ENCODE assay signal across 1 cellular context in genomic region chr1:182200025-182200814, GRCh38.
TF ChIP-seq lines count a peak whose summit lies in the region.

No MANE protein-coding gene starts in this region.

TF ChIP-seq in K562, 482 proteins besides CTCF, POLR2A, EP300 and RAD21 (continued from another document and continues in another):
- TF ChIP-seq JUND (IDR thresholded peaks at IDR 0.05; ENCODE audit: borderline replicate concordance, low read depth, low read length) (peak; percentile 65; the same call in 1 of the 2 replicates), JUND (tag; IDR thresholded peaks at IDR 0.05; ENCODE audit: borderline replicate concordance, low read depth, low read length) (peak; percentile 64; the same call in 1 of the 3 replicates), ZNF140 (CRISPR knock-in tag; IDR thresholded peaks at IDR 0.05) (no peak), CREB1 (IDR thresholded peaks at IDR 0.05) (no peak; the same call in 1 of the 2 replicates), CREB1 (CRISPR knock-in tag; IDR thresholded peaks at IDR 0.05) (no peak), DIDO1 (tag; IDR thresholded peaks at IDR 0.05; ENCODE audit: low read depth) (no peak), SMARCA4 (IDR thresholded peaks at IDR 0.05) (peak; percentile 94), IRF9 (tag; IDR thresholded peaks at IDR 0.05) (peak; percentile 98), TSC22D4 (tag; IDR thresholded peaks at IDR 0.05) (no peak), ZNF232 (CRISPR knock-in tag; IDR thresholded peaks at IDR 0.05) (no peak), KLF10 (CRISPR knock-in tag; IDR thresholded peaks at IDR 0.05) (no peak), E2F5 (CRISPR knock-in tag; IDR thresholded peaks at IDR 0.05) (no peak), BMI1 (IDR thresholded peaks at IDR 0.05; ENCODE audit: low read length) (no peak), ZNF134 (CRISPR knock-in tag; conservative IDR thresholded peaks at IDR 0.05) (no peak), E2F8 (IDR thresholded peaks at IDR 0.05; ENCODE audit: low read depth, partially characterized antibody) (no peak), BHLHE40 (IDR thresholded peaks at IDR 0.05; ENCODE audit: low read length) (peak; percentile 69; the same call in 1 of the 2 replicates), ZBTB49 (CRISPR knock-in tag; IDR thresholded peaks at IDR 0.05; ENCODE audit: borderline replicate concordance) (no peak), MTA1 (IDR thresholded peaks at IDR 0.05; ENCODE audit: borderline replicate concordance) (peak; percentile 75), ASH1L (IDR thresholded peaks at IDR 0.05; ENCODE audit: borderline replicate concordance, low read depth, partially characterized antibody) (no peak), ZSCAN32 (CRISPR knock-in tag; IDR thresholded peaks at IDR 0.05) (no peak), FOXJ3 (CRISPR knock-in tag; IDR thresholded peaks at IDR 0.05) (no peak), IRF2 (CRISPR knock-in tag; IDR thresholded peaks at IDR 0.05) (no peak), ZNF165 (CRISPR knock-in tag; IDR thresholded peaks at IDR 0.05; ENCODE audit: borderline replicate concordance) (no peak), SAFB2 (IDR thresholded peaks at IDR 0.05; ENCODE audit: borderline replicate concordance, low read depth, low read length, severe bottlenecking) (no peak), DPF2 (IDR thresholded peaks at IDR 0.05) (peak; percentile 96), HDAC3 (IDR thresholded peaks at IDR 0.05; ENCODE audit: borderline replicate concordance, partially characterized antibody) (peak; percentile 83), SRF (CRISPR knock-in tag; IDR thresholded peaks at IDR 0.05) (no peak), POLR2G (IDR thresholded peaks at IDR 0.05; ENCODE audit: low read depth, low read length) (no peak), PHTF2 (CRISPR knock-in tag; IDR thresholded peaks at IDR 0.05) (no peak), CBFA2T2 (conservative IDR thresholded peaks at IDR 0.05) (peak; percentile 96), LCOR (CRISPR knock-in tag; IDR thresholded peaks at IDR 0.05) (no peak)
- TF ChIP-seq, protein P1, sequence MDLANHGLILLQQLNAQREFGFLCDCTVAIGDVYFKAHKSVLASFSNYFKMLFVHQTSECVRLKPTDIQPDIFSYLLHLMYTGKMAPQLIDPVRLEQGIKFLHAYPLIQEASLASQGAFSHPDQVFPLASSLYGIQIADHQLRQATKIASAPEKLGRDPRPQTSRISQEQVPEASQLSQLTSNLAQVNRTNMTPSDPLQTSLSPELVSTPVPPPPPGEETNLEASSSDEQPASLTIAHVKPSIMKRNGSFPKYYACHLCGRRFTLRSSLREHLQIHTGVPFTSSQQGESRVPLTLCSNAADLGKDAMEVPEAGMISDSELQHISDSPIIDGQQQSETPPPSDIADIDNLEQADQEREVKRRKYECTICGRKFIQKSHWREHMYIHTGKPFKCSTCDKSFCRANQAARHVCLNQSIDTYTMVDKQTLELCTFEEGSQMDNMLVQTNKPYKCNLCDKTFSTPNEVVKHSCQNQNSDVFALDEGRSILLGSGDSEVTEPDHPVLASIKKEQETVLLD (IDR thresholded peaks at IDR 0.05), result no peak
- TF ChIP-seq, protein P2, sequence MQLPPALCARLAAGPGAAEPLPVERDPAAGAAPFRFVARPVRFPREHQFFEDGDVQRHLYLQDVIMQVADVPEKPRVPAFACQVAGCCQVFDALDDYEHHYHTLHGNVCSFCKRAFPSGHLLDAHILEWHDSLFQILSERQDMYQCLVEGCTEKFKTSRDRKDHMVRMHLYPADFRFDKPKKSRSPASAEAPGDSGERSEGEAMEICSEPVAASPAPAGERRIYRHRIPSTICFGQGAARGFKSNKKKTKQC (CRISPR knock-in tag; IDR thresholded peaks at IDR 0.05), result no peak
- TF ChIP-seq, protein P3, sequence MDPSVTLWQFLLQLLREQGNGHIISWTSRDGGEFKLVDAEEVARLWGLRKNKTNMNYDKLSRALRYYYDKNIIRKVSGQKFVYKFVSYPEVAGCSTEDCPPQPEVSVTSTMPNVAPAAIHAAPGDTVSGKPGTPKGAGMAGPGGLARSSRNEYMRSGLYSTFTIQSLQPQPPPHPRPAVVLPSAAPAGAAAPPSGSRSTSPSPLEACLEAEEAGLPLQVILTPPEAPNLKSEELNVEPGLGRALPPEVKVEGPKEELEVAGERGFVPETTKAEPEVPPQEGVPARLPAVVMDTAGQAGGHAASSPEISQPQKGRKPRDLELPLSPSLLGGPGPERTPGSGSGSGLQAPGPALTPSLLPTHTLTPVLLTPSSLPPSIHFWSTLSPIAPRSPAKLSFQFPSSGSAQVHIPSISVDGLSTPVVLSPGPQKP (CRISPR knock-in tag; IDR thresholded peaks at IDR 0.05), result no peak
- TF ChIP-seq, protein P4, sequence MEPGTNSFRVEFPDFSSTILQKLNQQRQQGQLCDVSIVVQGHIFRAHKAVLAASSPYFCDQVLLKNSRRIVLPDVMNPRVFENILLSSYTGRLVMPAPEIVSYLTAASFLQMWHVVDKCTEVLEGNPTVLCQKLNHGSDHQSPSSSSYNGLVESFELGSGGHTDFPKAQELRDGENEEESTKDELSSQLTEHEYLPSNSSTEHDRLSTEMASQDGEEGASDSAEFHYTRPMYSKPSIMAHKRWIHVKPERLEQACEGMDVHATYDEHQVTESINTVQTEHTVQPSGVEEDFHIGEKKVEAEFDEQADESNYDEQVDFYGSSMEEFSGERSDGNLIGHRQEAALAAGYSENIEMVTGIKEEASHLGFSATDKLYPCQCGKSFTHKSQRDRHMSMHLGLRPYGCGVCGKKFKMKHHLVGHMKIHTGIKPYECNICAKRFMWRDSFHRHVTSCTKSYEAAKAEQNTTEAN (CRISPR knock-in tag; IDR thresholded peaks at IDR 0.05), result no peak
- TF ChIP-seq, protein P5, sequence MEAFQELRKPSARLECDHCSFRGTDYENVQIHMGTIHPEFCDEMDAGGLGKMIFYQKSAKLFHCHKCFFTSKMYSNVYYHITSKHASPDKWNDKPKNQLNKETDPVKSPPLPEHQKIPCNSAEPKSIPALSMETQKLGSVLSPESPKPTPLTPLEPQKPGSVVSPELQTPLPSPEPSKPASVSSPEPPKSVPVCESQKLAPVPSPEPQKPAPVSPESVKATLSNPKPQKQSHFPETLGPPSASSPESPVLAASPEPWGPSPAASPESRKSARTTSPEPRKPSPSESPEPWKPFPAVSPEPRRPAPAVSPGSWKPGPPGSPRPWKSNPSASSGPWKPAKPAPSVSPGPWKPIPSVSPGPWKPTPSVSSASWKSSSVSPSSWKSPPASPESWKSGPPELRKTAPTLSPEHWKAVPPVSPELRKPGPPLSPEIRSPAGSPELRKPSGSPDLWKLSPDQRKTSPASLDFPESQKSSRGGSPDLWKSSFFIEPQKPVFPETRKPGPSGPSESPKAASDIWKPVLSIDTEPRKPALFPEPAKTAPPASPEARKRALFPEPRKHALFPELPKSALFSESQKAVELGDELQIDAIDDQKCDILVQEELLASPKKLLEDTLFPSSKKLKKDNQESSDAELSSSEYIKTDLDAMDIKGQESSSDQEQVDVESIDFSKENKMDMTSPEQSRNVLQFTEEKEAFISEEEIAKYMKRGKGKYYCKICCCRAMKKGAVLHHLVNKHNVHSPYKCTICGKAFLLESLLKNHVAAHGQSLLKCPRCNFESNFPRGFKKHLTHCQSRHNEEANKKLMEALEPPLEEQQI (IDR thresholded peaks at IDR 0.05), result no peak
- TF ChIP-seq, protein P6, sequence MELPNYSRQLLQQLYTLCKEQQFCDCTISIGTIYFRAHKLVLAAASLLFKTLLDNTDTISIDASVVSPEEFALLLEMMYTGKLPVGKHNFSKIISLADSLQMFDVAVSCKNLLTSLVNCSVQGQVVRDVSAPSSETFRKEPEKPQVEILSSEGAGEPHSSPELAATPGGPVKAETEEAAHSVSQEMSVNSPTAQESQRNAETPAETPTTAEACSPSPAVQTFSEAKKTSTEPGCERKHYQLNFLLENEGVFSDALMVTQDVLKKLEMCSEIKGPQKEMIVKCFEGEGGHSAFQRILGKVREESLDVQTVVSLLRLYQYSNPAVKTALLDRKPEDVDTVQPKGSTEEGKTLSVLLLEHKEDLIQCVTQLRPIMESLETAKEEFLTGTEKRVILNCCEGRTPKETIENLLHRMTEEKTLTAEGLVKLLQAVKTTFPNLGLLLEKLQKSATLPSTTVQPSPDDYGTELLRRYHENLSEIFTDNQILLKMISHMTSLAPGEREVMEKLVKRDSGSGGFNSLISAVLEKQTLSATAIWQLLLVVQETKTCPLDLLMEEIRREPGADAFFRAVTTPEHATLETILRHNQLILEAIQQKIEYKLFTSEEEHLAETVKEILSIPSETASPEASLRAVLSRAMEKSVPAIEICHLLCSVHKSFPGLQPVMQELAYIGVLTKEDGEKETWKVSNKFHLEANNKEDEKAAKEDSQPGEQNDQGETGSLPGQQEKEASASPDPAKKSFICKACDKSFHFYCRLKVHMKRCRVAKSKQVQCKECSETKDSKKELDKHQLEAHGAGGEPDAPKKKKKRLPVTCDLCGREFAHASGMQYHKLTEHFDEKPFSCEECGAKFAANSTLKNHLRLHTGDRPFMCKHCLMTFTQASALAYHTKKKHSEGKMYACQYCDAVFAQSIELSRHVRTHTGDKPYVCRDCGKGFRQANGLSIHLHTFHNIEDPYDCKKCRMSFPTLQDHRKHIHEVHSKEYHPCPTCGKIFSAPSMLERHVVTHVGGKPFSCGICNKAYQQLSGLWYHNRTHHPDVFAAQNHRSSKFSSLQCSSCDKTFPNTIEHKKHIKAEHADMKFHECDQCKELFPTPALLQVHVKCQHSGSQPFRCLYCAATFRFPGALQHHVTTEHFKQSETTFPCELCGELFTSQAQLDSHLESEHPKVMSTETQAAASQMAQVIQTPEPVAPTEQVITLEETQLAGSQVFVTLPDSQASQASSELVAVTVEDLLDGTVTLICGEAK (IDR thresholded peaks at IDR 0.05), result 0 out of 2 replicates have a peak, but pooled peaks have one; percentile 45
- TF ChIP-seq, protein P6 (CRISPR knock-in tag; IDR thresholded peaks at IDR 0.05), result no peak
